20 cellular contexts compared by ENCODE assay signal in the genomic region with DNA sequence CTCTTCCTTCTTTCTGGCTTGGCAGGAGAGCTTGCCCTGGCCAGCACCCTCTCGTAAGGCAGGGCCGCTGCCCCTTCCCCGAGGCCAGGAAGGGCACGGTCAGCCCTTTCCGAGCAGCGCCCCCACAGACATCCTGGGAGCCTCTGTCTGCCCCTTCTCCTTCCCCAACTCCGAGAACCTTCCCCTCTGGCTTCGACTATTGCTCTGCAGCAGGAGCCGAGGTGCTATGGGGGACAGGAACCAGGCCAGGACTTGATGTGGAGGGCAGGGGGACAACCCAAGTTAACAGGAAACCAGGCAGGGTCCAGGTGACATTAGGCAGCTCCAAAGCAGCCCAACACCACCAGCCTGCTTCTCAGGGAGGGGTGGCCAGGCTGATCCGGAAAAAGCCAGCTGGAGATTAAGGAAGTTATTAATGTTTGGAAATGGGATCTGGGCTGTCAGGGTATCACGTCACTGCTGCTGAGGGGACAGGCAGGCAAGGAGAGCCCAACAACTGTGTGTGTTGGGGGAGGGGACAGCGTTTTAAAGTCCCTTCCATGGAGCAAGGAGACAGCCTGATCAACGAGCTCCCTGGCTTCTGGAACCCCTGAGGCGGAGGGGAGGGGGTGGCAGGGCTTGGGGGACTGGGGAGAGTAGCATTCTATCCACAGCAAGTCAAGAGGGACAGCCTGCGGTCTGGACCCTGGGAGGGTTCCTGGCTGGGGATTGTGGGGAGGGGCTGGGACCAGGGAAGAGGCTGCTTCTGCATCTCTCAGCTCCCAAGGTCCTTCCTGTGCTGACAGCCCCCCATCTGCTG. TPM values are rescaled to one million over a fixed set of nuclear protein-coding genes. Genes with fewer than 3 reads are reported as not detected.
A peak's percentile ranks its signal among the peaks of the same experiment; 100 is the strongest.
DNase-seq lines count a peak whose midpoint lies in the region; ATAC-seq and TF ChIP-seq lines count a peak whose summit lies in the region.
"Had no signal": no experiment of that assay in that cellular context is flagged by ENCODE, and none has a peak within 500 bp of the region (broad histone marks: within the 10 kb centered on the region; RNA-seq: fewer than 3 reads in every experiment).

No MANE protein-coding gene starts in this region.

- no peaks in the 10 kb centered on the region for H3K27me3 ChIP-seq in right atrium auricular region
- H3K27me3 ChIP-seq: uterus had no signal

- no peak for TF ChIP-seq CTCF in right atrium auricular region (IDR thresholded peaks at IDR 0.05)

- H3K36me3 Mint-ChIP-seq in activated naive CD8-positive, alpha-beta T cell treated with anti-CD3 and anti-CD28 coated beads for 36 hours: no peaks in the 10 kb centered on the region
- H3K36me3 Mint-ChIP-seq: natural killer cell had no signal

- H3K27me3 Mint-ChIP-seq in activated naive CD8-positive, alpha-beta T cell treated with anti-CD3 and anti-CD28 coated beads for 36 hours: peaks cover 67% of the 10 kb centered on the region

- no peak overlapping the region for H3K27ac Mint-ChIP-seq in activated naive CD8-positive, alpha-beta T cell treated with anti-CD3 and anti-CD28 coated beads for 36 hours
- H3K27ac Mint-ChIP-seq: activated CD4-positive, alpha-beta T cell treated with anti-CD3 and anti-CD28 coated beads, Interleukin-2, amount 10 ng/mL, durations not matched to agents 24 days and 14 days; CD4-positive, alpha-beta T cell; natural killer cell had no signal

- peaks cover 5% of the 10 kb centered on the region for H3K4me1 Mint-ChIP-seq in activated naive CD8-positive, alpha-beta T cell treated with anti-CD3 and anti-CD28 coated beads for 36 hours
- H3K4me1 Mint-ChIP-seq: natural killer cell had no signal

- ATAC-seq in left cardiac atrium (no peak), left colon (peak; percentile 52), GM21786 (IDR thresholded peaks at IDR 0.05; ENCODE audit: unreplicated experiment) (no peak)
- ATAC-seq: natural killer cell had no signal

- peaks cover 0 to 72% of the 10 kb centered on the region in 2 donors for H3K4me1 ChIP-seq in right atrium auricular region
- H3K4me1 ChIP-seq: uterus had no signal

- no peak overlapping the region for H3K4me3 ChIP-seq in right atrium auricular region
- H3K4me3 ChIP-seq: spleen, uterus had no signal

- H3K36me3 ChIP-seq in right atrium auricular region: no peaks in the 10 kb centered on the region
- H3K36me3 ChIP-seq: spleen, uterus had no signal

- no peak for DNase-seq in right atrium auricular region (ENCODE audit: low spot score)
- DNase-seq in left cardiac atrium: no peak
- peak; percentile 77 for DNase-seq in NCI-H510A (lab: John Stamatoyannopoulos, UW)
- no peak for DNase-seq in left colon
- no peak for DNase-seq in NCI-H69 (lab: John Stamatoyannopoulos, UW)
- DNase-seq in mucosa of gallbladder (ENCODE audit: low spot score): no peak
- DNase-seq in activated naive CD8-positive, alpha-beta T cell treated with anti-CD3 and anti-CD28 coated beads for 36 hours: no peak
- DNase-seq: ACHN; activated CD4-positive, alpha-beta T cell treated with anti-CD3 and anti-CD28 coated beads, Interleukin-2, amount 10 ng/mL, durations not matched to agents 24 days and 14 days; CD4-positive, alpha-beta T cell; Kasumi-1; natural killer cell; NCI-H1105 treated with DMSO at 0.1 percent for 48 hours; spleen; T-helper 1 cell; uterus had no signal

- intact Hi-C loops in left cardiac atrium (cut with DNase I) (no loop called here), left colon (cut with DNase I, micrococcal nuclease) (no loop called here)

- no peaks in the 10 kb centered on the region for H3K9me3 ChIP-seq in right atrium auricular region
- H3K9me3 ChIP-seq: spleen, uterus had no signal

- no peaks in the 10 kb centered on the region for H3K9me3 Mint-ChIP-seq in activated naive CD8-positive, alpha-beta T cell treated with anti-CD3 and anti-CD28 coated beads for 36 hours
- H3K9me3 Mint-ChIP-seq: activated CD4-positive, alpha-beta T cell treated with anti-CD3 and anti-CD28 coated beads, Interleukin-2, amount 10 ng/mL, durations not matched to agents 24 days and 14 days; CD4-positive, alpha-beta T cell; natural killer cell had no signal

- H3K27ac ChIP-seq in right atrium auricular region: peak overlapping the region; percentile 89 to 96
- H3K27ac ChIP-seq: spleen, uterus had no signal

- H3K4me3 Mint-ChIP-seq in activated naive CD8-positive, alpha-beta T cell treated with anti-CD3 and anti-CD28 coated beads for 36 hours: no peak overlapping the region
- H3K4me3 Mint-ChIP-seq: CD4-positive, alpha-beta T cell; natural killer cell had no signal

RNA-seq across cellular contexts. Expression of a gene that starts 27.3 kb away (rescaled TPM):
- total RNA-seq in right atrium auricular region: 10 to 100 TPM; 19.2 to 23.6 TPM
- 10 to 100 TPM; 36.7 to 39.7 TPM for total RNA-seq in left cardiac atrium
- total RNA-seq in left colon: 10 to 100 TPM; 18.6 to 24.1 TPM
- 1.5 TPM for total RNA-seq in mucosa of gallbladder
- total RNA-seq in activated naive CD8-positive, alpha-beta T cell treated with anti-CD3 and anti-CD28 coated beads for 36 hours: not detected
- total RNA-seq: CD4-positive, alpha-beta T cell had no signal

RNA-seq across cellular contexts. Expression of a gene that starts 45.0 kb away (rescaled TPM):
- 1 to 10 TPM in 1 of 2 donors, under 1 TPM in 1; 0.37 to 1.1 TPM for total RNA-seq in right atrium auricular region
- 1 to 10 TPM in 1 of 2 donors, under 1 TPM in 1; 0.74 to 1.1 TPM for total RNA-seq in left cardiac atrium
- total RNA-seq in left colon: under 1 TPM; 0.61 to 0.75 TPM
- 0.46 TPM for total RNA-seq in mucosa of gallbladder
- not detected for total RNA-seq in activated naive CD8-positive, alpha-beta T cell treated with anti-CD3 and anti-CD28 coated beads for 36 hours
- total RNA-seq: CD4-positive, alpha-beta T cell; endothelial cell of umbilical vein; lung microvascular endothelial cell; natural killer cell; pulmonary artery endothelial cell had no signal
